In the genomic region with DNA sequence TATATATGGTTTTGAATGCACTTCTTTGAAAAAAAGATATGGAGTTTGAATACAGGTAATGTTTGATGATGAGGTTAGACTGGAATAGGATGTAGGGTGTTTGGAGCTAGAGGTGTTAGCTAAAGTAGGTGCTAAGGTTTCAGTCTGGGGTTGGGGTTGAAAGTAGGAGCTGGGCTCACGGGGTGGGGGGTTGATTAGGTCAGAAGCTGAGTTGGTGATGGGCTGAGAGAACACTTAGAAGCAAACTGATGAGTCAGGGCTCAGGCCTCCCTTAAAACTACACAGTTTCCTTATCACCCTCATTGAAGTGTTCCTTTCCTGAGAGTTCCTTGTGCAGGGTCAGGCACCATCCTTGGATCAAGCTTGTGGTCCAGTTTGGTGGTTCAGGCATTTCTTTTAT, we compare ENCODE assay signal across 21 cellular contexts.
A peak's percentile ranks its signal among the peaks of the same experiment; 100 is the strongest.
DNase-seq lines count a peak whose midpoint lies in the region; ATAC-seq and TF ChIP-seq lines count a peak whose summit lies in the region.
"Had no signal": no experiment of that assay in that cellular context is flagged by ENCODE, and none has a peak within 500 bp of the region (broad histone marks: within the 10 kb centered on the region; RNA-seq: fewer than 3 reads in every experiment).

No MANE protein-coding gene starts in this region.

- DNase-seq in GM23338 (ENCODE audit: low spot score) (no peak), endodermal cell (peak; percentile 59), nephron progenitor cell (no peak), GM19238 (ENCODE audit: insufficient read length, low spot score) (no peak), type B pancreatic cell (ENCODE audit: extremely low spot score, unreplicated experiment) (no peak), MG63 (no peak)
- DNase-seq: 8988T; ACHN; AML-193; BE2C; CD4-positive, alpha-beta T cell; CD8-positive, alpha-beta memory T cell; DMS 273 treated with DMSO at 0.1 percent for 48 hours; DMS79; GF-D8; GM23248; HFFc6 had no signal

- WGBS in endodermal cell (ENCODE audit: insufficient coverage in 1 of 2, insufficient read length in 1 of 2), 2 experiments: 67% methylated on average over 1 of the region's 1 CpG; no CpG with 5 or more reads in 1 of the 2 experiments

- H3K27me3 ChIP-seq in GM23338 (ENCODE audit: insufficient read depth) (no peaks in the 10 kb centered on the region), endodermal cell (ENCODE audit: control insufficient read depth, insufficient read depth, low read length, poor library complexity, severe bottlenecking) (no peaks in the 10 kb centered on the region), MG63 (peaks cover 6% of the 10 kb centered on the region; the same call in 1 of the 2 replicates)
- H3K27me3 ChIP-seq: BE2C; BLaER1 treated with 17β-estradiol and CSF1 and Interleukin-3, amounts not matched to agents 10 nM and 100 nM had no signal

- H4K20me1 ChIP-seq in GM23338 (replicated peaks; ENCODE audit: insufficient read depth): no peaks in the 10 kb centered on the region
- H4K20me1 ChIP-seq: BLaER1 treated with 17β-estradiol and CSF1 and Interleukin-3, amounts not matched to agents 10 nM and 100 nM had no signal

- peak overlapping the region; percentile 43; the same call in 1 of the 2 replicates for H2AFZ ChIP-seq in GM23338
- H2AFZ ChIP-seq: GM23248 had no signal

- H3K4me2 ChIP-seq in GM23338: no peak overlapping the region
- H3K4me2 ChIP-seq: A549 had no signal

- ATAC-seq in GM23338: no peak
- ATAC-seq: A549 had no signal

- H3K27me3 Mint-ChIP-seq in GM23338 (ENCODE audit: insufficient read depth, low read depth, poor library complexity) (peaks cover 5% of the 10 kb centered on the region), endodermal cell (ENCODE audit: insufficient read depth) (no peaks in the 10 kb centered on the region), nephron progenitor cell (ENCODE audit: low read depth, poor library complexity) (peaks cover 3% of the 10 kb centered on the region), type B pancreatic cell (peaks cover 13% of the 10 kb centered on the region)
- H3K27me3 Mint-ChIP-seq: CD4-positive, alpha-beta T cell; CD8-positive, alpha-beta memory T cell had no signal

- H3K4me1 ChIP-seq in GM23338 (ENCODE audit: insufficient read depth) (no peaks in the 10 kb centered on the region), endodermal cell (ENCODE audit: control insufficient read depth, insufficient read depth, low read length) (peaks cover 6% of the 10 kb centered on the region)
- H3K4me1 ChIP-seq: A549, BE2C, HAP-1 had no signal

- H3K9ac ChIP-seq in endodermal cell (ENCODE audit: extremely low read depth, low read length, poor library complexity, severe bottlenecking): no peak overlapping the region
- H3K9ac ChIP-seq: BLaER1 treated with 17β-estradiol and CSF1 and Interleukin-3, amounts not matched to agents 10 nM and 100 nM; GM23248 had no signal

- H3K4me1 Mint-ChIP-seq in GM23338: peaks cover 8% of the 10 kb centered on the region; the same call in 2 of the 3 replicates
- H3K4me1 Mint-ChIP-seq in endodermal cell: peaks cover 3% of the 10 kb centered on the region
- H3K4me1 Mint-ChIP-seq in nephron progenitor cell: peaks cover 5% of the 10 kb centered on the region
- no peaks in the 10 kb centered on the region for H3K4me1 Mint-ChIP-seq in type B pancreatic cell (ENCODE audit: unreplicated experiment)
- H3K4me1 Mint-ChIP-seq: CD14-positive monocyte; CD8-positive, alpha-beta memory T cell had no signal

- H3K9me2 ChIP-seq in GM23338 (ENCODE audit: insufficient read depth): no peaks in the 10 kb centered on the region

- no peaks in the 10 kb centered on the region for H3K36me3 ChIP-seq in GM23338 (ENCODE audit: insufficient read depth)
- H3K36me3 ChIP-seq in endodermal cell (ENCODE audit: control insufficient read depth, insufficient read depth, low read length): no peaks in the 10 kb centered on the region
- no peaks in the 10 kb centered on the region for H3K36me3 ChIP-seq in MG63
- H3K36me3 ChIP-seq: BE2C; BLaER1 treated with 17β-estradiol and CSF1 and Interleukin-3, amounts not matched to agents 10 nM and 100 nM; HAP-1 had no signal

- H3K4me3 ChIP-seq in GM23338: no peak overlapping the region
- H3K4me3 ChIP-seq in endodermal cell (ENCODE audit: low read length): no peak overlapping the region
- no peak overlapping the region for H3K4me3 ChIP-seq in MG63
- H3K4me3 ChIP-seq: A549; BLaER1 treated with 17β-estradiol and CSF1 and Interleukin-3, amounts not matched to agents 10 nM and 100 nM; GM23248; HAP-1 had no signal

- H3K27ac ChIP-seq in GM23338 (ENCODE audit: low read depth): no peak overlapping the region
- no peak overlapping the region for H3K27ac ChIP-seq in endodermal cell (ENCODE audit: low read depth, low read length)
- H3K27ac ChIP-seq: A549; BLaER1 treated with 17β-estradiol and CSF1 and Interleukin-3, amounts not matched to agents 10 nM and 100 nM; GM23248 had no signal

- H3F3A ChIP-seq in GM23338 (replicated peaks; ENCODE audit: low read depth): no peaks in the 10 kb centered on the region

- no peak for TF ChIP-seq CTCF in GM23338 (conservative IDR thresholded peaks at IDR 0.05; ENCODE audit: low read depth in 2 of 2)
- TF ChIP-seq CTCF in endodermal cell (conservative IDR thresholded peaks at IDR 0.05): no peak
- no peak for TF ChIP-seq CTCF in nephron progenitor cell (IDR thresholded peaks at IDR 0.05)
- no peak for TF ChIP-seq CTCF in type B pancreatic cell (conservative IDR thresholded peaks at IDR 0.05)

- H3K9me3 Mint-ChIP-seq in GM23338 (no peaks in the 10 kb centered on the region; the same call in 2 of the 3 replicates), endodermal cell (no peaks in the 10 kb centered on the region), nephron progenitor cell (peaks cover 2% of the 10 kb centered on the region), type B pancreatic cell (no peaks in the 10 kb centered on the region)

- H3K9me3 ChIP-seq in endodermal cell (ENCODE audit: control insufficient read depth, low read length): no peaks in the 10 kb centered on the region
- no peaks in the 10 kb centered on the region for H3K9me3 ChIP-seq in MG63
- H3K9me3 ChIP-seq: A549, BE2C, HAP-1 had no signal

- no peak overlapping the region for H3K4me3 Mint-ChIP-seq in GM23338
- no peak overlapping the region for H3K4me3 Mint-ChIP-seq in endodermal cell
- H3K4me3 Mint-ChIP-seq in nephron progenitor cell: no peak overlapping the region
- H3K4me3 Mint-ChIP-seq in type B pancreatic cell: no peak overlapping the region
- H3K4me3 Mint-ChIP-seq: CD14-positive monocyte; CD4-positive, alpha-beta T cell; CD8-positive, alpha-beta memory T cell; HFFc6 had no signal

- H3K27ac Mint-ChIP-seq in GM23338: no peak overlapping the region; the same call in 1 of the 2 replicates
- no peak overlapping the region for H3K27ac Mint-ChIP-seq in endodermal cell
- peak overlapping the region; percentile 10 for H3K27ac Mint-ChIP-seq in nephron progenitor cell
- no peak overlapping the region for H3K27ac Mint-ChIP-seq in type B pancreatic cell
- H3K27ac Mint-ChIP-seq: CD14-positive monocyte; CD4-positive, alpha-beta T cell; CD8-positive, alpha-beta memory T cell; HFFc6 had no signal

- H3K79me2 ChIP-seq in GM23338 (replicated peaks; ENCODE audit: insufficient read depth): no peaks in the 10 kb centered on the region

- H3K36me3 Mint-ChIP-seq in GM23338 (ENCODE audit: low read depth) (no peaks in the 10 kb centered on the region), endodermal cell (ENCODE audit: low read depth) (no peaks in the 10 kb centered on the region), nephron progenitor cell (ENCODE audit: low read depth) (no peaks in the 10 kb centered on the region), type B pancreatic cell (no peaks in the 10 kb centered on the region)
- H3K36me3 Mint-ChIP-seq: CD14-positive monocyte; CD8-positive, alpha-beta memory T cell had no signal

TF ChIP-seq in GM23338, 12 proteins besides CTCF, POLR2A, EP300 and RAD21 (continues in another document):
- TF ChIP-seq, protein P1, sequence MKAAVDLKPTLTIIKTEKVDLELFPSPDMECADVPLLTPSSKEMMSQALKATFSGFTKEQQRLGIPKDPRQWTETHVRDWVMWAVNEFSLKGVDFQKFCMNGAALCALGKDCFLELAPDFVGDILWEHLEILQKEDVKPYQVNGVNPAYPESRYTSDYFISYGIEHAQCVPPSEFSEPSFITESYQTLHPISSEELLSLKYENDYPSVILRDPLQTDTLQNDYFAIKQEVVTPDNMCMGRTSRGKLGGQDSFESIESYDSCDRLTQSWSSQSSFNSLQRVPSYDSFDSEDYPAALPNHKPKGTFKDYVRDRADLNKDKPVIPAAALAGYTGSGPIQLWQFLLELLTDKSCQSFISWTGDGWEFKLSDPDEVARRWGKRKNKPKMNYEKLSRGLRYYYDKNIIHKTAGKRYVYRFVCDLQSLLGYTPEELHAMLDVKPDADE (IDR thresholded peaks at IDR 0.05): no peak
- TF ChIP-seq JUNB (IDR thresholded peaks at IDR 0.05; ENCODE audit: unreplicated experiment) (no peak), EZH2phosphoT487 (IDR thresholded peaks at IDR 0.05; ENCODE audit: unreplicated experiment) (no peak), REST (IDR thresholded peaks at IDR 0.05; ENCODE audit: unreplicated experiment) (no peak), EZH2 (IDR thresholded peaks at IDR 0.05; ENCODE audit: low read depth, unreplicated experiment) (no peak)
